1 cellular context compared by ENCODE assay signal in genomic region chr11:123653405-123653996, GRCh38.
TF ChIP-seq lines count a peak whose summit lies in the region.

No MANE protein-coding gene starts in this region.

TF ChIP-seq in HepG2, 621 proteins besides CTCF, POLR2A, EP300 and RAD21 (continued from another document):
- no peak for TF ChIP-seq MYPOP (CRISPR knock-in tag; IDR thresholded peaks at IDR 0.05)
